In the genomic region with DNA sequence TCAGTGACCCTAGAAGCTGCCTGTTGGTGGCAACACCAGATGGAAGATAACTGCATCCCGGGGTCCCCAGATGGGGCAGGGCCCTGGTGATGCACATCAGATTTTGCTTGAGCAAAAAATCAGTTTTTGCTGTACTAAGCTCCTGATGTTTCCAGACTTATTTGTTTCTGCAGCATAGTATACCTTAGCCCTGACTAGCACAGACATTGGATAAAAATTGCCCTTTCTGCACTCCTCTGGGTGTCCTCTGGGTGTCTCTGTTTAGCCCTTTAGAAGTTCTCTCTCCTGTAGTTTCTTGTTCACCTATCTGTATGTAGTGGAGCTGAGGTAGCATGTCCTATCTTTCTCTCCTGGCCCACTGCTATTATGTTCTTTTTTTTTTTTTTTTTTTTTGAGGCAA, we compare ENCODE assay signal across 9 cellular contexts. TPM values are rescaled to one million over a fixed set of nuclear protein-coding genes. Genes with fewer than 3 reads are reported as not detected.
DNase-seq lines count a peak whose midpoint lies in the region; ATAC-seq and TF ChIP-seq lines count a peak whose summit lies in the region.
"Had no signal": no experiment of that assay in that cellular context is flagged by ENCODE, and none has a peak within 500 bp of the region (broad histone marks: within the 10 kb centered on the region; RNA-seq: fewer than 3 reads in every experiment).

No MANE protein-coding gene starts in this region.

- H3K4me1 ChIP-seq in MM.1S (ENCODE audit: low read length) (no peaks in the 10 kb centered on the region), mesendoderm (ENCODE audit: control insufficient read depth, low read depth, low read length) (no peaks in the 10 kb centered on the region)

- H3K9me3 ChIP-seq in MM.1S (replicated peaks; ENCODE audit: insufficient read depth, low read length): no peaks in the 10 kb centered on the region

- peak; percentile 49 for TF ChIP-seq CTCF in MM.1S (IDR thresholded peaks at IDR 0.05; ENCODE audit: low read length)
- TF ChIP-seq CTCF in WTC11 (IDR thresholded peaks at IDR 0.05): no peak

- no peak overlapping the region for H2AK5ac ChIP-seq in mesendoderm (ENCODE audit: low read length)

- H3K79me2 ChIP-seq in MM.1S (ENCODE audit: low read length): no peaks in the 10 kb centered on the region
- H3K79me2 ChIP-seq in mesendoderm (ENCODE audit: control insufficient read depth, insufficient read depth, low read length): no peaks in the 10 kb centered on the region

- CTCF ChIA-PET in WTC11 (lab: Charles Lee): interaction anchor here (0.6 to 3.5 kb wide), 22 partner anchors 10 to 276 kb away, joined by 3 to 13 read pairs (median 3); no protein-coding TSS in a partner anchor

- H3K18ac ChIP-seq in mesendoderm (ENCODE audit: low read length): no peak overlapping the region

- no peak overlapping the region for H3K4me3 ChIP-seq in MM.1S (ENCODE audit: low read length)
- H3K4me3 ChIP-seq in mesendoderm (ENCODE audit: low read length): no peak overlapping the region

- H3K27me3 Mint-ChIP-seq in activated T-cell treated with anti-CD3 and anti-CD28 coated beads, Interleukin-2, amount 50 U/mL, for 72 hours (ENCODE audit: low read depth): peaks cover 43% of the 10 kb centered on the region
- peaks cover 3% of the 10 kb centered on the region; the same call in 1 of the 2 replicates for H3K27me3 Mint-ChIP-seq in WTC11 (ENCODE audit: low read depth)

- no peak overlapping the region for H2BK120ac ChIP-seq in mesendoderm (ENCODE audit: low read depth, low read length)

- H2BK15ac ChIP-seq in mesendoderm (replicated peaks; ENCODE audit: low read depth): no peak overlapping the region

- DNase-seq in activated T-cell treated with anti-CD3 and anti-CD28 coated beads, Interleukin-2, amount 50 U/mL, for 72 hours: peak in 1 of 2 donors; percentile 19
- no peak for DNase-seq in activated T-cell treated with anti-CD3 and anti-CD28 coated beads, Interleukin-2, amount 50 U/mL, for 1 hour
- peak; percentile 26 for DNase-seq in MM.1S
- no peak for DNase-seq in WTC11 (ENCODE audit: low spot score)
- DNase-seq in mesendoderm: peak; percentile 64
- no peak for DNase-seq in posterior vena cava (ENCODE audit: low spot score)

- no peaks in the 10 kb centered on the region for H3K9me2 ChIP-seq in MM.1S (replicated peaks; ENCODE audit: insufficient read depth, low read length)

- no peak overlapping the region for H3K27ac Mint-ChIP-seq in activated T-cell treated with anti-CD3 and anti-CD28 coated beads, Interleukin-2, amount 50 U/mL, for 72 hours
- no peak overlapping the region for H3K27ac Mint-ChIP-seq in WTC11

- ATAC-seq in activated T-cell treated with anti-CD3 and anti-CD28 coated beads, Interleukin-2, amount 50 U/mL, for 72 hours (replicated peaks in 1 of 2): peak; percentile 68 to 78
- ATAC-seq in WTC11 (peak; percentile 54; the same call in 1 of the 2 replicates), HG02610 (IDR thresholded peaks at IDR 0.05; ENCODE audit: unreplicated experiment) (no peak), HG02642 (IDR thresholded peaks at IDR 0.05; ENCODE audit: poor library complexity, unreplicated experiment) (no peak)

- H3K23ac ChIP-seq in mesendoderm (ENCODE audit: low read length): no peak overlapping the region

- H3K4me1 Mint-ChIP-seq in activated T-cell treated with anti-CD3 and anti-CD28 coated beads, Interleukin-2, amount 50 U/mL, for 72 hours (ENCODE audit: low read depth): peaks cover 13% of the 10 kb centered on the region
- H3K4me1 Mint-ChIP-seq in WTC11: peaks cover 20% of the 10 kb centered on the region

- H3K36me3 ChIP-seq in MM.1S (replicated peaks; ENCODE audit: insufficient read depth, low read length) (no peaks in the 10 kb centered on the region), mesendoderm (ENCODE audit: control insufficient read depth, insufficient read depth, low read length) (no peaks in the 10 kb centered on the region)

- H4K5ac ChIP-seq in mesendoderm (ENCODE audit: low read length): no peak overlapping the region

- H3K9ac ChIP-seq in MM.1S (ENCODE audit: low read length): no peak overlapping the region
- no peak overlapping the region for H3K9ac ChIP-seq in mesendoderm (ENCODE audit: low read length)

- POLR2A ChIA-PET in WTC11 (lab: Charles Lee): no interaction called here

- H3K56ac ChIP-seq in mesendoderm (ENCODE audit: low read length): no peak overlapping the region

- no peak overlapping the region for H4K8ac ChIP-seq in mesendoderm (ENCODE audit: low read depth, low read length)

- intact Hi-C loops in posterior vena cava (cut with DNase I): no loop called here

- peaks cover 95% of the 10 kb centered on the region for H3K27me3 ChIP-seq in MM.1S (replicated peaks; ENCODE audit: insufficient read depth, low read length)
- no peaks in the 10 kb centered on the region for H3K27me3 ChIP-seq in mesendoderm (ENCODE audit: insufficient read depth, low read length, poor library complexity)

- no peak overlapping the region for H3K4me2 ChIP-seq in MM.1S (ENCODE audit: low read depth, low read length)
- no peak overlapping the region for H3K4me2 ChIP-seq in mesendoderm (ENCODE audit: low read length)

- H4K20me1 ChIP-seq in MM.1S (ENCODE audit: insufficient read depth, low read length): no peaks in the 10 kb centered on the region

- no peaks in the 10 kb centered on the region for H3K9me3 Mint-ChIP-seq in activated T-cell treated with anti-CD3 and anti-CD28 coated beads, Interleukin-2, amount 50 U/mL, for 72 hours
- H3K9me3 Mint-ChIP-seq in WTC11: peaks cover 13% of the 10 kb centered on the region

- no peak overlapping the region for H2BK5ac ChIP-seq in mesendoderm (ENCODE audit: low read length)

- no peaks in the 10 kb centered on the region for H3F3A ChIP-seq in MM.1S (ENCODE audit: insufficient read depth, low read length)

- H3K36me3 Mint-ChIP-seq in activated T-cell treated with anti-CD3 and anti-CD28 coated beads, Interleukin-2, amount 50 U/mL, for 72 hours (ENCODE audit: insufficient read depth in 2 of 2): no peaks in the 10 kb centered on the region
- H3K36me3 Mint-ChIP-seq in WTC11: peaks cover 4% of the 10 kb centered on the region; the same call in 1 of the 2 replicates

- H2AFZ ChIP-seq in MM.1S (ENCODE audit: low read length): no peak overlapping the region

- WGBS in mesendoderm (ENCODE audit: extremely low coverage, insufficient coverage, low lambda C conversion rate): no CpG with 5 or more reads among the region's 1 CpG

- H3K4ac ChIP-seq in mesendoderm (ENCODE audit: low read depth, low read length): no peak overlapping the region

- H3K79me1 ChIP-seq in mesendoderm (ENCODE audit: low read length): no peaks in the 10 kb centered on the region

- H3K27ac ChIP-seq in MM.1S (ENCODE audit: low read length) (no peak overlapping the region), mesendoderm (ENCODE audit: low read depth, low read length) (no peak overlapping the region)

- no peak overlapping the region for H3K4me3 Mint-ChIP-seq in activated T-cell treated with anti-CD3 and anti-CD28 coated beads, Interleukin-2, amount 50 U/mL, for 72 hours
- no peak overlapping the region for H3K4me3 Mint-ChIP-seq in WTC11

TF ChIP-seq in WTC11, 78 proteins besides CTCF, POLR2A, EP300 and RAD21 (continues in another document):
- no peak for TF ChIP-seq ZNF138 (CRISPR knock-in tag; conservative IDR thresholded peaks at IDR 0.05)
- TF ChIP-seq OVOL2 (CRISPR knock-in tag; IDR thresholded peaks at IDR 0.05; ENCODE audit: borderline replicate concordance): no peak
- TF ChIP-seq E2F1 (CRISPR knock-in tag; IDR thresholded peaks at IDR 0.05): no peak
- no peak for TF ChIP-seq MXD4 (CRISPR knock-in tag; IDR thresholded peaks at IDR 0.05; ENCODE audit: borderline replicate concordance)
- TF ChIP-seq ZNF281 (CRISPR knock-in tag; IDR thresholded peaks at IDR 0.05): no peak
- no peak for TF ChIP-seq ZNF263 (CRISPR knock-in tag; IDR thresholded peaks at IDR 0.05; ENCODE audit: low read depth)

RNA-seq across cellular contexts. Expression of gene PLA2G2C, which starts 30.3 kb away (rescaled TPM):
- total RNA-seq in activated T-cell treated with anti-CD3 and anti-CD28 coated beads, Interleukin-2, amount 50 U/mL, for 72 hours: 1 to 10 TPM; 3.1 to 3.3 TPM
- total RNA-seq in WTC11 (2021): not detected in 3 replicates
- not detected for polyA plus RNA-seq in mesendoderm (2013, experiment 1 of 2)
- polyA plus RNA-seq in mesendoderm (2013, experiment 2 of 2): not detected
- under 1 TPM; 0.14 to 0.24 TPM for total RNA-seq in posterior vena cava
- total RNA-seq: pulmonary artery endothelial cell had no signal

RNA-seq across cellular contexts. Expression of gene UBXN10, which starts 30.7 kb away (rescaled TPM):
- total RNA-seq in activated T-cell treated with anti-CD3 and anti-CD28 coated beads, Interleukin-2, amount 50 U/mL, for 72 hours: under 1 TPM; 0.91 to 0.93 TPM
- total RNA-seq in WTC11 (2021) (0.52 to 0.76 TPM (median 0.71 TPM) in 3 replicates), posterior vena cava (under 1 TPM; 0.29 to 0.60 TPM)
- 0.38 TPM for polyA plus RNA-seq in mesendoderm (2013, experiment 1 of 2)
- polyA plus RNA-seq in mesendoderm (2013, experiment 2 of 2): 0.43 TPM
- total RNA-seq: pulmonary artery endothelial cell had no signal

Comparison
In these comparisons a context has a peak if more than half of its experiments do, and no peak if none do; other contexts are left out.
1. ATAC-seq: peak in activated T-cell treated with anti-CD3 and anti-CD28 coated beads, Interleukin-2, amount 50 U/mL, for 72 hours (2 of 2) and WTC11 (single experiment); none in HG02610 (single experiment) and HG02642 (single experiment).
2. DNase-seq: peak in MM.1S (single experiment) and mesendoderm (single experiment); none in activated T-cell treated with anti-CD3 and anti-CD28 coated beads, Interleukin-2, amount 50 U/mL, for 1 hour (single experiment), WTC11 (single experiment) and posterior vena cava (single experiment).